1 cellular context compared by ENCODE assay signal in the genomic region with DNA sequence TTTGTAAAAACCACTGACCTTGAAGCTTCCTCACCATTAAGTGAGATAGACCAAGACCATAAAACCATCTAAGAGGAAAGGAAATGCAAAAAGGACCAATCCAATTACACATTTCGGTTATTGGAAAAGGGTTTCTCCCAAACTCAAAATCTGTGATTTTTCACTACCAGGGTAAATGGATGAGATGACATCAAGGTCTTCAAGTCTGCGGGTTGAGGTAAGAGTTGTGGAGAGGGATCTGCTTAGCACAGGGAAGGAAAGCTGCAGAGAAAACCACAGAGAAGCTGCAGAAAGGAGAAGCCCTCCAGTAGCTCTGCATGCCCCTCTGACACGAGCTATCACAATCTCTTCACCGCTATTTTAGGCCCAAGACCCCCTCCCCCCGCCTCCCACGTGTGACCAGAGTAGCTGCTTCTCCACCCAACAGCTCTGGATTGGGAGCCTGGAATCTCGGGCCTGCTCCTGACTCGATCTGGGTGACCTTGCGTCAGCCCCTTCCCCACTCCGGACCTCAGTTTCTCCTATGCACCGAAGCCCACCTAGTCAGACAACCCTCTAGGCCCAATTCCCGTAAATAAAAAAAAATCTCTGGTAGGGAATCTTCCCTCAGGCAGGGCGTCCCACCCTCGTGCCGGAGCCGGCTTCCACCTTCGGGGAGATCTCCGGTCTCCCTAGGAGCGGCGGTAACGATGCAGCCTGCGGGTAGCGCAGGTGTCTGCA.
TF ChIP-seq lines count a peak whose summit lies in the region.

No MANE protein-coding gene starts in this region.

TF ChIP-seq in HepG2, 621 proteins besides CTCF, POLR2A, EP300 and RAD21 (continued from another document):
- TF ChIP-seq, protein P1, sequence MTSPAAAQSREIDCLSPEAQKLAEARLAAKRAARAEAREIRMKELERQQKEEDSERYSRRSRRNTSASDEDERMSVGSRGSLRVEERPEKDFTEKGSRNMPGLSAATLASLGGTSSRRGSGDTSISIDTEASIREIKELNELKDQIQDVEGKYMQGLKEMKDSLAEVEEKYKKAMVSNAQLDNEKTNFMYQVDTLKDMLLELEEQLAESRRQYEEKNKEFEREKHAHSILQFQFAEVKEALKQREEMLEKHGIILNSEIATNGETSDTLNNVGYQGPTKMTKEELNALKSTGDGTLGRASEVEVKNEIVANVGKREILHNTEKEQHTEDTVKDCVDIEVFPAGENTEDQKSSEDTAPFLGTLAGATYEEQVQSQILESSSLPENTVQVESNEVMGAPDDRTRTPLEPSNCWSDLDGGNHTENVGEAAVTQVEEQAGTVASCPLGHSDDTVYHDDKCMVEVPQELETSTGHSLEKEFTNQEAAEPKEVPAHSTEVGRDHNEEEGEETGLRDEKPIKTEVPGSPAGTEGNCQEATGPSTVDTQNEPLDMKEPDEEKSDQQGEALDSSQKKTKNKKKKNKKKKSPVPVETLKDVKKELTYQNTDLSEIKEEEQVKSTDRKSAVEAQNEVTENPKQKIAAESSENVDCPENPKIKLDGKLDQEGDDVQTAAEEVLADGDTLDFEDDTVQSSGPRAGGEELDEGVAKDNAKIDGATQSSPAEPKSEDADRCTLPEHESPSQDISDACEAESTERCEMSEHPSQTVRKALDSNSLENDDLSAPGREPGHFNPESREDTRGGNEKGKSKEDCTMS (CRISPR knock-in tag; conservative IDR thresholded peaks at IDR 0.05) = no peak
- TF ChIP-seq, protein P2, sequence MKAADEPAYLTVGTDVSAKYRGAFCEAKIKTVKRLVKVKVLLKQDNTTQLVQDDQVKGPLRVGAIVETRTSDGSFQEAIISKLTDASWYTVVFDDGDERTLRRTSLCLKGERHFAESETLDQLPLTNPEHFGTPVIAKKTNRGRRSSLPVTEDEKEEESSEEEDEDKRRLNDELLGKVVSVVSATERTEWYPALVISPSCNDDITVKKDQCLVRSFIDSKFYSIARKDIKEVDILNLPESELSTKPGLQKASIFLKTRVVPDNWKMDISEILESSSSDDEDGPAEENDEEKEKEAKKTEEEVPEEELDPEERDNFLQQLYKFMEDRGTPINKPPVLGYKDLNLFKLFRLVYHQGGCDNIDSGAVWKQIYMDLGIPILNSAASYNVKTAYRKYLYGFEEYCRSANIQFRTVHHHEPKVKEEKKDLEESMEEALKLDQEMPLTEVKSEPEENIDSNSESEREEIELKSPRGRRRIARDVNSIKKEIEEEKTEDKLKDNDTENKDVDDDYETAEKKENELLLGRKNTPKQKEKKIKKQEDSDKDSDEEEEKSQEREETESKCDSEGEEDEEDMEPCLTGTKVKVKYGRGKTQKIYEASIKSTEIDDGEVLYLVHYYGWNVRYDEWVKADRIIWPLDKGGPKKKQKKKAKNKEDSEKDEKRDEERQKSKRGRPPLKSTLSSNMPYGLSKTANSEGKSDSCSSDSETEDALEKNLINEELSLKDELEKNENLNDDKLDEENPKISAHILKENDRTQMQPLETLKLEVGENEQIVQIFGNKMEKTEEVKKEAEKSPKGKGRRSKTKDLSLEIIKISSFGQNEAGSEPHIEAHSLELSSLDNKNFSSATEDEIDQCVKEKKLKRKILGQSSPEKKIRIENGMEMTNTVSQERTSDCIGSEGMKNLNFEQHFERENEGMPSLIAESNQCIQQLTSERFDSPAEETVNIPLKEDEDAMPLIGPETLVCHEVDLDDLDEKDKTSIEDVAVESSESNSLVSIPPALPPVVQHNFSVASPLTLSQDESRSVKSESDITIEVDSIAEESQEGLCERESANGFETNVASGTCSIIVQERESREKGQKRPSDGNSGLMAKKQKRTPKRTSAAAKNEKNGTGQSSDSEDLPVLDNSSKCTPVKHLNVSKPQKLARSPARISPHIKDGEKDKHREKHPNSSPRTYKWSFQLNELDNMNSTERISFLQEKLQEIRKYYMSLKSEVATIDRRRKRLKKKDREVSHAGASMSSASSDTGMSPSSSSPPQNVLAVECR (CRISPR knock-in tag; IDR thresholded peaks at IDR 0.05; ENCODE audit: borderline replicate concordance) = peak; percentile 2; the same call in 1 of the 2 replicates
- TF ChIP-seq ZNF644 (CRISPR knock-in tag; IDR thresholded peaks at IDR 0.05; ENCODE audit: low read depth) = no peak
- TF ChIP-seq CREM (IDR thresholded peaks at IDR 0.05) = no peak
- TF ChIP-seq CREM (CRISPR knock-in tag; IDR thresholded peaks at IDR 0.05) = no peak
- TF ChIP-seq, protein P3, sequence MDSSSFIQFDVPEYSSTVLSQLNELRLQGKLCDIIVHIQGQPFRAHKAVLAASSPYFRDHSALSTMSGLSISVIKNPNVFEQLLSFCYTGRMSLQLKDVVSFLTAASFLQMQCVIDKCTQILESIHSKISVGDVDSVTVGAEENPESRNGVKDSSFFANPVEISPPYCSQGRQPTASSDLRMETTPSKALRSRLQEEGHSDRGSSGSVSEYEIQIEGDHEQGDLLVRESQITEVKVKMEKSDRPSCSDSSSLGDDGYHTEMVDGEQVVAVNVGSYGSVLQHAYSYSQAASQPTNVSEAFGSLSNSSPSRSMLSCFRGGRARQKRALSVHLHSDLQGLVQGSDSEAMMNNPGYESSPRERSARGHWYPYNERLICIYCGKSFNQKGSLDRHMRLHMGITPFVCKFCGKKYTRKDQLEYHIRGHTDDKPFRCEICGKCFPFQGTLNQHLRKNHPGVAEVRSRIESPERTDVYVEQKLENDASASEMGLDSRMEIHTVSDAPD (CRISPR knock-in tag; IDR thresholded peaks at IDR 0.05) = no peak
- no peak for TF ChIP-seq ZNF878 (CRISPR knock-in tag; IDR thresholded peaks at IDR 0.05)
TF ChIP-seq in HepG2: peak in this region for 19.
